18 cellular contexts compared by ENCODE assay signal in the genomic region with DNA sequence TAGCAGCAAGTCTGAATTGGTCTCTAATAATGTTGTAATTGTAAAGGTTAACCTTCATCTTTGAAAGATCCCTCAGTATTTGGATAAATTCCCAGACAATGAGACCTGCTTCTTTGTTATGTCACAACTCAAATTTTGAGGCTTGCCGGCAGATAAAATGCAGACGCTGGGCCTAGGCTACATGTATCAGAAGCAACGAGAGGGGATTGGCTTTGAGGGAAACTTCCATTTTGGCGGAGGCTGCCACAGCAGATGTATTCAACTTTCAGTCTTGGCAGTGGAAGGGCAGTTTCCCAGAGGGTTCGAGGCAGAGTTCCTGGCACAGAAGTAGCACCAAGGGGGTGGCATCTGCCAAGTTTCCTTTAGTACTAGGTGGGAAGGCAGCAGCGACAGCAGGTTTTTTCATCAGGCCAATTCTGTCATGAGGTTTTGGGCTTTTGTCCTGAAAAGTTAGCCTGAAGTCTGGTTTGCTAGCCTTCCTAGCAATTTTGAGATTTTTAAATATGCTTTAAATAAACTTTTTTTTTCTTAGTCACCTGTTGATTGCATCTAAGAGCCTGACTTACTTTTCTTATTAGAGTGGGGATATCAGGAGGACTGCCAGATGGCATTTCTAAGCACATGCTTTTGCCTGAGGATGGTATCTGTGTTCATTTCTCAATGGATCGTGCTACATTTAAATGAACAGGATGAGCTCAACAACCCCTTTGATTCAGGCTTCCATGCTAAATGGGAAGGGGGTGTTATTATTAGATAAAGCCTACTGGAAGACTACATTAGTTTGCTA.
A peak's percentile ranks its signal among the peaks of the same experiment; 100 is the strongest.
DNase-seq lines count a peak whose midpoint lies in the region; ATAC-seq, FAIRE-seq and TF ChIP-seq lines count a peak whose summit lies in the region.
"Had no signal": no experiment of that assay in that cellular context is flagged by ENCODE, and none has a peak within 500 bp of the region (broad histone marks: within the 10 kb centered on the region; RNA-seq: fewer than 3 reads in every experiment).

No MANE protein-coding gene starts in this region.

- H3K27me3 ChIP-seq in ACC112 (ENCODE audit: insufficient read depth, low read length) (no peaks in the 10 kb centered on the region), esophagus (ENCODE audit: control insufficient read depth in 1 of 2, insufficient read depth in 2 of 2, low read length in 2 of 2) (no peaks in the 10 kb centered on the region), small intestine (ENCODE audit: control insufficient read depth in 2 of 2, insufficient read depth in 2 of 2, low read length in 2 of 2) (no peaks in the 10 kb centered on the region), Caco-2 (replicated peaks; ENCODE audit: control insufficient read depth, insufficient read depth, low read length) (no peaks in the 10 kb centered on the region)
- H3K27me3 ChIP-seq: Peyer's patch had no signal

- 47 to 67% methylated on average over 7 of the region's 7 CpGs for WGBS in esophagus, 2 donors
- 88 to 94% (median 90%) methylated on average over 7 of the region's 7 CpGs for WGBS in small intestine, 3 donors

- peak overlapping the region; percentile 87 for H2AFZ ChIP-seq in ACC112 (ENCODE audit: low read length, unreplicated experiment)

- no peak for TF ChIP-seq POLR2A in GM18505 (IDR thresholded peaks at IDR 0.05; ENCODE audit: borderline replicate concordance, extremely low read depth, insufficient read depth, insufficient read length)

- H3K9me3 ChIP-seq in esophagus (ENCODE audit: control insufficient read depth in 2 of 2, insufficient read depth in 1 of 2, low read depth in 1 of 2, low read length in 1 of 2) (no peaks in the 10 kb centered on the region), small intestine (ENCODE audit: control insufficient read depth, low read depth) (no peaks in the 10 kb centered on the region), Caco-2 (no peaks in the 10 kb centered on the region)
- H3K9me3 ChIP-seq: Peyer's patch had no signal

- FAIRE-seq in small intestine (lab: Jason Lieb, UNC) (no peak), frontal cortex (lab: Jason Lieb, UNC) (no peak)
- FAIRE-seq: A204.1, GM12891, islet of Langerhans had no signal

- peaks cover 5% of the 10 kb centered on the region for H3K27me3 Mint-ChIP-seq in Caco-2 (ENCODE audit: insufficient read depth, unreplicated experiment)

- H3K27ac ChIP-seq in ACC112 (ENCODE audit: low read depth, low read length) (no peak overlapping the region), esophagus (ENCODE audit: low read depth in 2 of 2, low read length in 1 of 2) (peak overlapping the region; percentile 40 to 70), small intestine (ENCODE audit: low read depth in 1 of 2, low read length in 1 of 2) (no peak overlapping the region)
- H3K27ac ChIP-seq: Peyer's patch had no signal

- TF ChIP-seq CTCF in Caco-2 (IDR thresholded peaks at IDR 0.05; ENCODE audit: insufficient read depth in 1 of 2, low read depth in 1 of 2, low read length in 1 of 2, severe bottlenecking in 1 of 2, unreplicated experiment in 1 of 2) = no peak

- H3K4me1 ChIP-seq in ACC112 (ENCODE audit: control insufficient read depth, insufficient read depth, low read length, unreplicated experiment) (no peaks in the 10 kb centered on the region), esophagus (ENCODE audit: control insufficient read depth in 2 of 2, insufficient read depth in 2 of 2, low read length in 1 of 2) (peaks cover 0 to 2% of the 10 kb centered on the region in 2 donors), small intestine (ENCODE audit: control insufficient read depth in 2 of 2, insufficient read depth in 1 of 2, low read depth in 1 of 2, low read length in 1 of 2) (no peaks in the 10 kb centered on the region), Caco-2 (no peaks in the 10 kb centered on the region)

- H3K4me1 Mint-ChIP-seq in Caco-2 (ENCODE audit: low read depth, unreplicated experiment) = no peaks in the 10 kb centered on the region
- H3K4me1 Mint-ChIP-seq: natural killer cell had no signal

- ATAC-seq in GM18505 (IDR thresholded peaks at IDR 0.05; ENCODE audit: unreplicated experiment) = no peak
- ATAC-seq: activated CD8-positive, alpha-beta T cell treated with anti-CD3 and anti-CD28 coated beads, Interleukin-2, amount 10 ng/mL, durations not matched to agents 7 days and 5 days; natural killer cell had no signal

- intact Hi-C loops in Caco-2 (cut with micrococcal nuclease; ENCODE audit: unreplicated experiment) = no loop called here

- H3K4me3 Mint-ChIP-seq in Caco-2 (ENCODE audit: unreplicated experiment) = no peak overlapping the region
- H3K4me3 Mint-ChIP-seq: activated CD8-positive, alpha-beta T cell treated with anti-CD3 and anti-CD28 coated beads, Interleukin-2, amount 10 ng/mL, durations not matched to agents 7 days and 5 days; natural killer cell had no signal

- DNase-seq in NCI-H446 treated with DMSO at 0.1 percent for 48 hours (lab: John Stamatoyannopoulos, UW) (peak; percentile 97), middle frontal gyrus (ENCODE audit: extremely low spot score, low spot score) (peak; percentile 33), small intestine (no peak), Caco-2 (no peak), frontal cortex (ENCODE audit: low spot score in 2 of 2) (no peak)
- DNase-seq: activated CD8-positive, alpha-beta T cell treated with anti-CD3 and anti-CD28 coated beads, Interleukin-2, amount 10 ng/mL, durations not matched to agents 7 days and 5 days; activated naive CD4-positive, alpha-beta T cell treated with Interleukin-2 at 50 U/mL for 16 hours; DMS53; natural killer cell; Peyer's patch; T1000 had no signal

- no peak overlapping the region for H3K27ac Mint-ChIP-seq in Caco-2 (ENCODE audit: unreplicated experiment)
- H3K27ac Mint-ChIP-seq: activated CD8-positive, alpha-beta T cell treated with anti-CD3 and anti-CD28 coated beads, Interleukin-2, amount 10 ng/mL, durations not matched to agents 7 days and 5 days; natural killer cell had no signal

- H3K4me3 ChIP-seq in ACC112 (ENCODE audit: low read depth, low read length) (no peak overlapping the region; the same call in 1 of the 2 replicates), esophagus (ENCODE audit: low read depth in 1 of 2, low read length in 2 of 2) (no peak overlapping the region), small intestine (ENCODE audit: low read depth in 1 of 2, low read length in 2 of 2) (no peak overlapping the region), Caco-2 (ENCODE audit: low read depth, low read length) (no peak overlapping the region)
- H3K4me3 ChIP-seq: coronary artery, Peyer's patch had no signal

- H3K36me3 ChIP-seq in ACC112 (ENCODE audit: insufficient read depth, low read length) (no peaks in the 10 kb centered on the region), esophagus (ENCODE audit: control insufficient read depth in 2 of 2, insufficient read depth in 2 of 2, low read length in 1 of 2) (no peaks in the 10 kb centered on the region), small intestine (ENCODE audit: control insufficient read depth in 2 of 2, insufficient read depth in 2 of 2, low read length in 2 of 2) (no peaks in the 10 kb centered on the region), Caco-2 (ENCODE audit: control insufficient read depth, insufficient read depth, low read length) (no peaks in the 10 kb centered on the region)
- H3K36me3 ChIP-seq: Peyer's patch had no signal

- CTCF ChIA-PET in Caco-2 (lab: Charles Lee) = no interaction called here

- no peaks in the 10 kb centered on the region for H3K9me3 Mint-ChIP-seq in Caco-2 (ENCODE audit: unreplicated experiment)
- H3K9me3 Mint-ChIP-seq: natural killer cell had no signal

- POLR2A ChIA-PET in Caco-2 (lab: Charles Lee) = no interaction called here

- H3K36me3 Mint-ChIP-seq in Caco-2 (ENCODE audit: insufficient read depth, unreplicated experiment) = no peaks in the 10 kb centered on the region
- H3K36me3 Mint-ChIP-seq: natural killer cell had no signal

- no peaks in the 10 kb centered on the region for H3K79me2 ChIP-seq in ACC112 (ENCODE audit: control insufficient read depth, insufficient read depth, low read length, unreplicated experiment)

- no TSS peak for BruUV-seq in Caco-2 (replicated peaks; lab: Mats Ljungman, UMichigan)

Comparison
In these comparisons a context has a peak if more than half of its experiments do, and no peak if none do; other contexts are left out.
1. H3K27ac ChIP-seq: peak in esophagus (2 of 2); none in ACC112 (single experiment) and small intestine (0 of 2).
2. DNase-seq: peak in NCI-H446 treated with DMSO at 0.1 percent for 48 hours (single experiment) and middle frontal gyrus (single experiment); none in small intestine (single experiment), Caco-2 (0 of 2) and frontal cortex (0 of 2).